In the genomic region with DNA sequence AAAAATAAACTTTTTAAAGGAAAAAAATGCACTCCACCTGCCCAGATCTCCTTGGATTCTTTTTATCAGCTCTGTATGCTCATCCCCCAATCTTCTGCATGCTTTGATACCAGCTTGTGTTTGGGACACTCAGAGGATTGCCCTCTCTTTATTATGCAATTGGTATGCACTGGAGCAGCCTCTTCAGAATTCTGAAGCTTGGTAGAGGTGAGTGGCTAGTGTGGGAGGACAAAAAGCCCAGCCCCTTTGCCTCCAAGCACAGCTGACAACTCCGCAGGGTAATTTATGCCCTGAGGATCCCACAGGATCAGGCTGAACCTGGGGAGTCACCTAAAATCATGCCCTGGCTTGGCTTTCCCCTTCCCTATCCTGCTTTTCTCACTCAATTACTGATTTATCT, we compare ENCODE assay signal across 20 cellular contexts. TPM values are rescaled to one million over a fixed set of nuclear protein-coding genes. Genes with fewer than 3 reads are reported as not detected.
A peak's percentile ranks its signal among the peaks of the same experiment; 100 is the strongest.
DNase-seq lines count a peak whose midpoint lies in the region; ATAC-seq and TF ChIP-seq lines count a peak whose summit lies in the region.
"Had no signal": no experiment of that assay in that cellular context is flagged by ENCODE, and none has a peak within 500 bp of the region (broad histone marks: within the 10 kb centered on the region; RNA-seq: fewer than 3 reads in every experiment).

No MANE protein-coding gene starts in this region.

- DNase-seq in GM03348 (ENCODE audit: low spot score) = peak; percentile 9
- DNase-seq in WTC11 (ENCODE audit: low spot score) = no peak
- DNase-seq in iPS-NIHi11 (ENCODE audit: low spot score) = peak; percentile 19
- DNase-seq in omental fat pad (ENCODE audit: low spot score) = no peak
- no peak for DNase-seq in brain microvascular endothelial cell
- DNase-seq: DMS79, H7, Kasumi-1, NCI-H1694, NCI-H2107, NCI-H510A, NCI-H748 treated with DMSO at 0.1 percent for 48 hours, SJCRH30 had no signal

- in situ Hi-C loops in brain microvascular endothelial cell (cut with HindIII; ENCODE audit: low pct_ligation_motif_present, low sequenced_read_pairs) = no loop called here

- H3K27ac Mint-ChIP-seq in WTC11 = no peak overlapping the region
- H3K27ac Mint-ChIP-seq: B cell, CD14-positive monocyte had no signal

- no peaks in the 10 kb centered on the region for H3K36me3 Mint-ChIP-seq in WTC11
- H3K36me3 Mint-ChIP-seq: CD14-positive monocyte had no signal

- no peaks in the 10 kb centered on the region for H3K9me3 Mint-ChIP-seq in WTC11
- H3K9me3 Mint-ChIP-seq: CD14-positive monocyte had no signal

- H3K36me3 ChIP-seq in brain microvascular endothelial cell (replicated peaks) = no peaks in the 10 kb centered on the region
- H3K36me3 ChIP-seq: SJCRH30 had no signal

- H3K27ac ChIP-seq in brain microvascular endothelial cell = no peak overlapping the region
- H3K27ac ChIP-seq: SJCRH30 had no signal

- no peak overlapping the region for H3K4me3 ChIP-seq in brain microvascular endothelial cell (ENCODE audit: low read depth, low read length)
- H3K4me3 ChIP-seq: GM12878, SJCRH30 had no signal

- H3K4me1 Mint-ChIP-seq in WTC11 = peaks cover 32% of the 10 kb centered on the region
- H3K4me1 Mint-ChIP-seq: B cell, CD14-positive monocyte had no signal

- POLR2A ChIA-PET in WTC11 (lab: Charles Lee) = no interaction called here

- TF ChIP-seq CTCF in WTC11 (IDR thresholded peaks at IDR 0.05) (no peak), omental fat pad (IDR thresholded peaks at IDR 0.05) (no peak), brain microvascular endothelial cell (IDR thresholded peaks at IDR 0.05; ENCODE audit: low read depth, low read length, missing control alignments) (no peak)

- CTCF ChIA-PET in WTC11 (lab: Charles Lee) = interaction anchor here (1.4 to 3.6 kb wide), 2 partner anchors 26 to 113 kb away, joined by 3 to 44 read pairs; no protein-coding TSS in a partner anchor

- no peaks in the 10 kb centered on the region for H3K27me3 ChIP-seq in brain microvascular endothelial cell (replicated peaks)
- H3K27me3 ChIP-seq: SJCRH30 had no signal

- peak; percentile 59 for ATAC-seq in WTC11
- peak; percentile 60 for ATAC-seq in omental fat pad (ENCODE audit: low FRiP score)
- no peak for ATAC-seq in GM21423 (IDR thresholded peaks at IDR 0.05; ENCODE audit: unreplicated experiment)
- no peak for ATAC-seq in GM18511 (IDR thresholded peaks at IDR 0.05; ENCODE audit: unreplicated experiment)
- ATAC-seq in GM21447 (IDR thresholded peaks at IDR 0.05; ENCODE audit: unreplicated experiment) = no peak
- ATAC-seq: GM12878 had no signal

- H3K4me3 Mint-ChIP-seq in WTC11 = no peak overlapping the region
- H3K4me3 Mint-ChIP-seq: B cell, CD14-positive monocyte had no signal

- no peaks in the 10 kb centered on the region for H3K27me3 Mint-ChIP-seq in WTC11 (ENCODE audit: low read depth)

TF ChIP-seq in WTC11, 78 proteins besides CTCF, POLR2A, EP300 and RAD21 (continues in another document):
- TF ChIP-seq, protein P1, sequence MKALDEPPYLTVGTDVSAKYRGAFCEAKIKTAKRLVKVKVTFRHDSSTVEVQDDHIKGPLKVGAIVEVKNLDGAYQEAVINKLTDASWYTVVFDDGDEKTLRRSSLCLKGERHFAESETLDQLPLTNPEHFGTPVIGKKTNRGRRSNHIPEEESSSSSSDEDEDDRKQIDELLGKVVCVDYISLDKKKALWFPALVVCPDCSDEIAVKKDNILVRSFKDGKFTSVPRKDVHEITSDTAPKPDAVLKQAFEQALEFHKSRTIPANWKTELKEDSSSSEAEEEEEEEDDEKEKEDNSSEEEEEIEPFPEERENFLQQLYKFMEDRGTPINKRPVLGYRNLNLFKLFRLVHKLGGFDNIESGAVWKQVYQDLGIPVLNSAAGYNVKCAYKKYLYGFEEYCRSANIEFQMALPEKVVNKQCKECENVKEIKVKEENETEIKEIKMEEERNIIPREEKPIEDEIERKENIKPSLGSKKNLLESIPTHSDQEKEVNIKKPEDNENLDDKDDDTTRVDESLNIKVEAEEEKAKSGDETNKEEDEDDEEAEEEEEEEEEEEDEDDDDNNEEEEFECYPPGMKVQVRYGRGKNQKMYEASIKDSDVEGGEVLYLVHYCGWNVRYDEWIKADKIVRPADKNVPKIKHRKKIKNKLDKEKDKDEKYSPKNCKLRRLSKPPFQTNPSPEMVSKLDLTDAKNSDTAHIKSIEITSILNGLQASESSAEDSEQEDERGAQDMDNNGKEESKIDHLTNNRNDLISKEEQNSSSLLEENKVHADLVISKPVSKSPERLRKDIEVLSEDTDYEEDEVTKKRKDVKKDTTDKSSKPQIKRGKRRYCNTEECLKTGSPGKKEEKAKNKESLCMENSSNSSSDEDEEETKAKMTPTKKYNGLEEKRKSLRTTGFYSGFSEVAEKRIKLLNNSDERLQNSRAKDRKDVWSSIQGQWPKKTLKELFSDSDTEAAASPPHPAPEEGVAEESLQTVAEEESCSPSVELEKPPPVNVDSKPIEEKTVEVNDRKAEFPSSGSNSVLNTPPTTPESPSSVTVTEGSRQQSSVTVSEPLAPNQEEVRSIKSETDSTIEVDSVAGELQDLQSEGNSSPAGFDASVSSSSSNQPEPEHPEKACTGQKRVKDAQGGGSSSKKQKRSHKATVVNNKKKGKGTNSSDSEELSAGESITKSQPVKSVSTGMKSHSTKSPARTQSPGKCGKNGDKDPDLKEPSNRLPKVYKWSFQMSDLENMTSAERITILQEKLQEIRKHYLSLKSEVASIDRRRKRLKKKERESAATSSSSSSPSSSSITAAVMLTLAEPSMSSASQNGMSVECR (CRISPR knock-in tag; IDR thresholded peaks at IDR 0.05; ENCODE audit: borderline replicate concordance) = no peak
- no peak for TF ChIP-seq SOX15 (CRISPR knock-in tag; IDR thresholded peaks at IDR 0.05)
- no peak for TF ChIP-seq ZNF232 (CRISPR knock-in tag; IDR thresholded peaks at IDR 0.05)
- no peak for TF ChIP-seq FOXK1 (CRISPR knock-in tag; IDR thresholded peaks at IDR 0.05)
- TF ChIP-seq ZNF317 (CRISPR knock-in tag; IDR thresholded peaks at IDR 0.05; ENCODE audit: borderline replicate concordance, low read depth) = no peak
- TF ChIP-seq, protein P2, sequence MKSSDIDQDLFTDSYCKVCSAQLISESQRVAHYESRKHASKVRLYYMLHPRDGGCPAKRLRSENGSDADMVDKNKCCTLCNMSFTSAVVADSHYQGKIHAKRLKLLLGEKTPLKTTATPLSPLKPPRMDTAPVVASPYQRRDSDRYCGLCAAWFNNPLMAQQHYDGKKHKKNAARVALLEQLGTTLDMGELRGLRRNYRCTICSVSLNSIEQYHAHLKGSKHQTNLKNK (CRISPR knock-in tag; IDR thresholded peaks at IDR 0.05) = no peak
- no peak for TF ChIP-seq JAZF1 (CRISPR knock-in tag; IDR thresholded peaks at IDR 0.05)
- TF ChIP-seq, protein P3, sequence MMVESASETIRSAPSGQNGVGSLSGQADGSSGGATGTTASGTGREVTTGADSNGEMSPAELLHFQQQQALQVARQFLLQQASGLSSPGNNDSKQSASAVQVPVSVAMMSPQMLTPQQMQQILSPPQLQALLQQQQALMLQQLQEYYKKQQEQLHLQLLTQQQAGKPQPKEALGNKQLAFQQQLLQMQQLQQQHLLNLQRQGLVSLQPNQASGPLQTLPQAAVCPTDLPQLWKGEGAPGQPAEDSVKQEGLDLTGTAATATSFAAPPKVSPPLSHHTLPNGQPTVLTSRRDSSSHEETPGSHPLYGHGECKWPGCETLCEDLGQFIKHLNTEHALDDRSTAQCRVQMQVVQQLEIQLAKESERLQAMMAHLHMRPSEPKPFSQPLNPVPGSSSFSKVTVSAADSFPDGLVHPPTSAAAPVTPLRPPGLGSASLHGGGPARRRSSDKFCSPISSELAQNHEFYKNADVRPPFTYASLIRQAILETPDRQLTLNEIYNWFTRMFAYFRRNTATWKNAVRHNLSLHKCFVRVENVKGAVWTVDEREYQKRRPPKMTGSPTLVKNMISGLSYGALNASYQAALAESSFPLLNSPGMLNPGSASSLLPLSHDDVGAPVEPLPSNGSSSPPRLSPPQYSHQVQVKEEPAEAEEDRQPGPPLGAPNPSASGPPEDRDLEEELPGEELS (CRISPR knock-in tag; IDR thresholded peaks at IDR 0.05) = no peak
- no peak for TF ChIP-seq ZNF219 (CRISPR knock-in tag; IDR thresholded peaks at IDR 0.05; ENCODE audit: borderline replicate concordance)
- TF ChIP-seq NFE2L1 (CRISPR knock-in tag; IDR thresholded peaks at IDR 0.05) = no peak
- no peak for TF ChIP-seq HMGA2 (CRISPR knock-in tag; IDR thresholded peaks at IDR 0.05)
- TF ChIP-seq IRF2 (CRISPR knock-in tag; IDR thresholded peaks at IDR 0.05; ENCODE audit: borderline replicate concordance, low read depth) = no peak
- no peak for TF ChIP-seq ZNF121 (CRISPR knock-in tag; IDR thresholded peaks at IDR 0.05)
- TF ChIP-seq, protein P4, sequence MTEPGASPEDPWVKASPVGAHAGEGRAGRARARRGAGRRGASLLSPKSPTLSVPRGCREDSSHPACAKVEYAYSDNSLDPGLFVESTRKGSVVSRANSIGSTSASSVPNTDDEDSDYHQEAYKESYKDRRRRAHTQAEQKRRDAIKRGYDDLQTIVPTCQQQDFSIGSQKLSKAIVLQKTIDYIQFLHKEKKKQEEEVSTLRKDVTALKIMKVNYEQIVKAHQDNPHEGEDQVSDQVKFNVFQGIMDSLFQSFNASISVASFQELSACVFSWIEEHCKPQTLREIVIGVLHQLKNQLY (CRISPR knock-in tag; IDR thresholded peaks at IDR 0.05) = no peak
- TF ChIP-seq RORB (CRISPR knock-in tag; IDR thresholded peaks at IDR 0.05) = no peak
- TF ChIP-seq MXD4 (CRISPR knock-in tag; IDR thresholded peaks at IDR 0.05; ENCODE audit: borderline replicate concordance) = no peak
- no peak for TF ChIP-seq SP1 (CRISPR knock-in tag; conservative IDR thresholded peaks at IDR 0.05)
- TF ChIP-seq ZNF138 (CRISPR knock-in tag; conservative IDR thresholded peaks at IDR 0.05) = no peak

RNA-seq across cellular contexts. Expression of a gene that starts 16.7 kb away (rescaled TPM):
- not detected in 3 replicates for total RNA-seq in WTC11 (2021)
- total RNA-seq in omental fat pad = not detected
- total RNA-seq: B cell, GM12878, H7, MCF 10A, SJCRH30 had no signal

Comparison
In these comparisons a context has a peak if more than half of its experiments do, and no peak if none do; other contexts are left out.
1. DNase-seq: peak in GM03348 (single experiment) and iPS-NIHi11 (single experiment); none in WTC11 (single experiment), omental fat pad (single experiment) and brain microvascular endothelial cell (single experiment).
2. ATAC-seq: peak in WTC11 (single experiment) and omental fat pad (single experiment); none in GM21423 (single experiment), GM18511 (single experiment) and GM21447 (single experiment).